ENCODE assay signal across 19 cellular contexts in the genomic region with DNA sequence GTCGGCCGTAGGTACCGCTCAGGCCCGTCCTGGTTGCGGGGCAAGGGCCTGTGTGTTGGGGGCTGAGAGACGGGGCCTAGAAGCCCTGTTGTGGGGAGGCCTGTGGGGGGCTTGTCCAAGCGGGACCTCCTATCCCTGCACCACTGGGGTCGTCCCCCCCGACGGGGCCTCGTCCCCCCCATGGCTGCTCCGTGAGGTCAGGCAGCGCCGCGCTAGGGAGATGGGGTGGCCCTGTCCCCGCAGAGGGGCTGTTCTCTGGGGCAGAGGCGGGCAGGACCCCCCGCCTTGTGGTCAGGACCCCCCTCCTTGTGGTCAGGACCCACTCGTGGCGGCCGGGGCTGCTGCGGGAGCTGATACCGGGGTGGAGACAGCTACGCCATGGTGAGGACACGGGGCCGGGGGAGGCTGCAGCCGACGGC. TPM values are rescaled to one million over a fixed set of nuclear protein-coding genes. Genes with fewer than 3 reads are reported as not detected.
A peak's percentile ranks its signal among the peaks of the same experiment; 100 is the strongest.
DNase-seq lines count a peak whose midpoint lies in the region; ATAC-seq and TF ChIP-seq lines count a peak whose summit lies in the region.
"Had no signal": no experiment of that assay in that cellular context is flagged by ENCODE, and none has a peak within 500 bp of the region (broad histone marks: within the 10 kb centered on the region; RNA-seq: fewer than 3 reads in every experiment).

No MANE protein-coding gene starts in this region.

- TF ChIP-seq POLR2A in esophagus squamous epithelium (IDR thresholded peaks at IDR 0.05), result no peak

- H3K27me3 Mint-ChIP-seq in activated CD4-positive, alpha-beta T cell treated with anti-CD3 and anti-CD28 coated beads, Interleukin-2, amount 10 ng/mL, durations not matched to agents 7 days and 5 days, result peaks cover 3% of the 10 kb centered on the region
- H3K27me3 Mint-ChIP-seq in activated T-helper 17 cell treated with anti-CD3 and anti-CD28 coated beads, Interleukin-2, amount 50 U/mL, for 72 hours, result no peaks in the 10 kb centered on the region
- H3K27me3 Mint-ChIP-seq: activated CD8-positive, alpha-beta T cell treated with anti-CD3 and anti-CD28 coated beads for 36 hours; CD4-positive, CD25-positive, alpha-beta regulatory T cell had no signal

- intact Hi-C loops in esophagus squamous epithelium (cut with DNase I), result no loop called here

- peak; percentile 6 for ATAC-seq in activated T-helper 17 cell treated with anti-CD3 and anti-CD28 coated beads, Interleukin-2, amount 50 U/mL, for 72 hours (replicated peaks)

- peaks cover 2% of the 10 kb centered on the region for H3K9me3 Mint-ChIP-seq in activated CD4-positive, alpha-beta T cell treated with anti-CD3 and anti-CD28 coated beads, Interleukin-2, amount 10 ng/mL, durations not matched to agents 7 days and 5 days
- H3K9me3 Mint-ChIP-seq in activated T-helper 17 cell treated with anti-CD3 and anti-CD28 coated beads, Interleukin-2, amount 50 U/mL, for 72 hours, result no peaks in the 10 kb centered on the region
- H3K9me3 Mint-ChIP-seq: activated CD8-positive, alpha-beta T cell treated with anti-CD3 and anti-CD28 coated beads for 36 hours; HFFc6; immature natural killer cell had no signal

- DNase-seq in activated CD4-positive, alpha-beta T cell treated with anti-CD3 and anti-CD28 coated beads, Interleukin-2, amount 10 ng/mL, durations not matched to agents 7 days and 5 days, result peak; percentile 5
- no peak for DNase-seq in activated CD4-positive, alpha-beta T cell treated with anti-CD3 and anti-CD28 coated beads, Interleukin-2, amount 50 U/mL, for 48 hours
- DNase-seq in iPS-NIHi7 (ENCODE audit: extremely low spot score), result no peak
- no peak for DNase-seq in esophagus squamous epithelium (lab: John Stamatoyannopoulos, UW)
- no peak for DNase-seq in NCI-H345 treated with DMSO at 0.1 percent for 48 hours (lab: John Stamatoyannopoulos, UW; ENCODE audit: unreplicated experiment)
- DNase-seq: DMS79 treated with DMSO at 0.1 percent for 48 hours, gastrocnemius medialis, HFFc6, immature natural killer cell, MV-4-11, NCI-H2107, NCI-H748 treated with DMSO at 0.1 percent for 48 hours, transverse colon had no signal

- H3K4me3 ChIP-seq in iPS-20b (ENCODE audit: low read length) (peak overlapping the region; percentile 31; the same call in 1 of the 2 replicates), skeletal muscle satellite cell (ENCODE audit: low read length) (no peak overlapping the region), esophagus squamous epithelium (peak overlapping the region in 1 of 4 donors; percentile 34)

- H3K27ac Mint-ChIP-seq in activated CD4-positive, alpha-beta T cell treated with anti-CD3 and anti-CD28 coated beads, Interleukin-2, amount 10 ng/mL, durations not matched to agents 7 days and 5 days, result no peak overlapping the region
- no peak overlapping the region for H3K27ac Mint-ChIP-seq in activated T-helper 17 cell treated with anti-CD3 and anti-CD28 coated beads, Interleukin-2, amount 50 U/mL, for 72 hours
- H3K27ac Mint-ChIP-seq: activated CD8-positive, alpha-beta T cell treated with anti-CD3 and anti-CD28 coated beads for 36 hours; CD4-positive, CD25-positive, alpha-beta regulatory T cell; HFFc6; immature natural killer cell had no signal

- H3K27me3 ChIP-seq in iPS-20b (ENCODE audit: insufficient read depth, low read length), result no peaks in the 10 kb centered on the region; the same call in 1 of the 2 replicates
- H3K27me3 ChIP-seq in skeletal muscle satellite cell (ENCODE audit: control insufficient read depth, insufficient read depth, low read length), result peaks cover 7% of the 10 kb centered on the region
- H3K27me3 ChIP-seq in esophagus squamous epithelium, result peaks cover 0 to 29% (median 3%) of the 10 kb centered on the region in 4 donors
- H3K27me3 ChIP-seq: gastrocnemius medialis had no signal

- 75% methylated on average over 4 of the region's 28 CpGs; no CpG with 5 or more reads in 1 of the 2 donors for WGBS in esophagus squamous epithelium, 2 donors

- H3K9ac ChIP-seq in iPS-20b (ENCODE audit: low read depth, low read length) (no peak overlapping the region), skeletal muscle satellite cell (ENCODE audit: low read depth, low read length) (no peak overlapping the region)

- H3K4me1 Mint-ChIP-seq in activated CD4-positive, alpha-beta T cell treated with anti-CD3 and anti-CD28 coated beads, Interleukin-2, amount 10 ng/mL, durations not matched to agents 7 days and 5 days, result peaks cover 2% of the 10 kb centered on the region
- H3K4me1 Mint-ChIP-seq in activated T-helper 17 cell treated with anti-CD3 and anti-CD28 coated beads, Interleukin-2, amount 50 U/mL, for 72 hours, result no peaks in the 10 kb centered on the region

- H3K9me3 ChIP-seq in iPS-20b (ENCODE audit: insufficient read depth, low read depth, low read length) (no peaks in the 10 kb centered on the region), skeletal muscle satellite cell (replicated peaks; ENCODE audit: low read length) (no peaks in the 10 kb centered on the region), esophagus squamous epithelium (no peaks in the 10 kb centered on the region)
- H3K9me3 ChIP-seq: gastrocnemius medialis, transverse colon had no signal

- peak overlapping the region; percentile 85 for H3K4me2 ChIP-seq in skeletal muscle satellite cell (ENCODE audit: low read length)

- H3K36me3 ChIP-seq in iPS-20b (ENCODE audit: insufficient read depth, low read depth, low read length) (0 out of 2 replicates have a peak, but pooled peaks cover 8% of the 10 kb centered on the region), skeletal muscle satellite cell (ENCODE audit: insufficient read depth, low read length) (no peaks in the 10 kb centered on the region), esophagus squamous epithelium (peaks cover 0 to 31% (median 0%) of the 10 kb centered on the region in 3 donors)
- H3K36me3 ChIP-seq: transverse colon had no signal

- H3K36me3 Mint-ChIP-seq in activated CD4-positive, alpha-beta T cell treated with anti-CD3 and anti-CD28 coated beads, Interleukin-2, amount 10 ng/mL, durations not matched to agents 7 days and 5 days (ENCODE audit: low read depth), result no peaks in the 10 kb centered on the region
- no peaks in the 10 kb centered on the region for H3K36me3 Mint-ChIP-seq in activated T-helper 17 cell treated with anti-CD3 and anti-CD28 coated beads, Interleukin-2, amount 50 U/mL, for 72 hours (ENCODE audit: low read depth)
- H3K36me3 Mint-ChIP-seq: CD4-positive, CD25-positive, alpha-beta regulatory T cell; immature natural killer cell had no signal

- CTCF ChIA-PET in activated CD4-positive, alpha-beta T cell treated with anti-CD3 and anti-CD28 coated beads, Interleukin-2, amount 10 ng/mL, durations not matched to agents 7 days and 5 days (lab: Charles Lee), result no interaction called here

- H3K4me3 Mint-ChIP-seq in activated CD4-positive, alpha-beta T cell treated with anti-CD3 and anti-CD28 coated beads, Interleukin-2, amount 10 ng/mL, durations not matched to agents 7 days and 5 days, result no peak overlapping the region
- H3K4me3 Mint-ChIP-seq in activated T-helper 17 cell treated with anti-CD3 and anti-CD28 coated beads, Interleukin-2, amount 50 U/mL, for 72 hours, result no peak overlapping the region
- H3K4me3 Mint-ChIP-seq: HFFc6 had no signal

- POLR2A ChIA-PET in activated CD4-positive, alpha-beta T cell treated with anti-CD3 and anti-CD28 coated beads, Interleukin-2, amount 10 ng/mL, durations not matched to agents 7 days and 5 days (lab: Charles Lee), result no interaction called here

- H3K27ac ChIP-seq in iPS-20b (ENCODE audit: low read length) (no peak overlapping the region), esophagus squamous epithelium (no peak overlapping the region)
- H3K27ac ChIP-seq: gastrocnemius medialis, skin epidermis, transverse colon had no signal

- H3K4me1 ChIP-seq in iPS-20b (ENCODE audit: insufficient read depth, low read length), result no peaks in the 10 kb centered on the region
- H3K4me1 ChIP-seq in skeletal muscle satellite cell (ENCODE audit: control insufficient read depth, insufficient read depth, low read length), result peaks cover 13% of the 10 kb centered on the region
- peaks cover 0 to 17% (median 10%) of the 10 kb centered on the region in 3 donors for H3K4me1 ChIP-seq in esophagus squamous epithelium

- no peak for TF ChIP-seq CTCF in esophagus squamous epithelium (IDR thresholded peaks at IDR 0.05)

RNA-seq across cellular contexts. Expression of a gene that starts 12.1 kb away (rescaled TPM):
- total RNA-seq in activated CD4-positive, alpha-beta T cell treated with anti-CD3 and anti-CD28 coated beads, Interleukin-2, amount 10 ng/mL, durations not matched to agents 7 days and 5 days, result 10 to 100 TPM; 48.5 to 52.1 TPM
- total RNA-seq in activated T-helper 17 cell treated with anti-CD3 and anti-CD28 coated beads, Interleukin-2, amount 50 U/mL, for 72 hours, result 10 to 100 TPM; 48.2 to 61.2 TPM
- 46.7 and 46.9 TPM in 2 replicates for total RNA-seq in skeletal muscle satellite cell (2012; rRNA removed)
- 10 to 100 TPM; 22.2 to 45.4 (median 28.0) TPM for total RNA-seq in esophagus squamous epithelium

RNA-seq across cellular contexts. Expression of a gene that starts 49.6 kb away (rescaled TPM):
- total RNA-seq in activated CD4-positive, alpha-beta T cell treated with anti-CD3 and anti-CD28 coated beads, Interleukin-2, amount 10 ng/mL, durations not matched to agents 7 days and 5 days, result 10 to 100 TPM; 60.1 to 63.4 TPM
- 10 to 100 TPM; 53.0 to 96.2 TPM for total RNA-seq in activated T-helper 17 cell treated with anti-CD3 and anti-CD28 coated beads, Interleukin-2, amount 50 U/mL, for 72 hours
- total RNA-seq in skeletal muscle satellite cell (2012; rRNA removed), result 3.0 and 15.5 TPM in 2 replicates
- 10 to 100 TPM in 3 of 4 donors, 1 to 10 TPM in 1; 5.7 to 27.1 (median 18.3) TPM for total RNA-seq in esophagus squamous epithelium

RNA-seq across cellular contexts. Expression of a gene that starts 56.0 kb away (rescaled TPM):
- total RNA-seq in activated CD4-positive, alpha-beta T cell treated with anti-CD3 and anti-CD28 coated beads, Interleukin-2, amount 10 ng/mL, durations not matched to agents 7 days and 5 days, result 10 to 100 TPM; 30.6 to 33.8 TPM
- 10 to 100 TPM; 19.3 to 22.6 TPM for total RNA-seq in activated T-helper 17 cell treated with anti-CD3 and anti-CD28 coated beads, Interleukin-2, amount 50 U/mL, for 72 hours
- total RNA-seq in skeletal muscle satellite cell (2012; rRNA removed), result 7.4 and 26.0 TPM in 2 replicates
- 10 to 100 TPM in 3 of 4 donors, 1 to 10 TPM in 1; 7.9 to 26.1 (median 24.1) TPM for total RNA-seq in esophagus squamous epithelium
